ENCODE assay signal across 8 cellular contexts in genomic region chr15:23039151-23039916, GRCh38. TPM values are rescaled to one million over a fixed set of nuclear protein-coding genes. Genes with fewer than 3 reads are reported as not detected.
DNase-seq lines count a peak whose midpoint lies in the region; TF ChIP-seq lines count a peak whose summit lies in the region.

Gene TUBGCP5, minus strand, starts transcription at chr15:23039569. Its CDS starts 26 bp downstream, at chr15:23039543.

- H3K4me3 Mint-ChIP-seq in neural crest cell = peak within 1 kb of the TSS; percentile 96

- H3K27ac ChIP-seq in MM.1S (ENCODE audit: low read length) = peak within 1 kb of the TSS; percentile 55; the same call in 1 of the 2 replicates
- H3K27ac ChIP-seq in stomach = peak within 1 kb of the TSS; percentile 61 to 91 (median 88)

- no peaks in the 10 kb centered on the region for H3K27me3 Mint-ChIP-seq in neural crest cell (ENCODE audit: low read depth)

- peak in 2 of 4 donors; percentile 46 to 78 for TF ChIP-seq POLR2A in stomach (IDR thresholded peaks at IDR 0.05)

- no peak for TF ChIP-seq EP300 in stomach (IDR thresholded peaks at IDR 0.05)

- H3K36me3 ChIP-seq in MM.1S (replicated peaks; ENCODE audit: insufficient read depth, low read length) (no peaks in the 10 kb centered on the region), stomach (peaks cover 0 to 24% (median 20%) of the 10 kb centered on the region in 4 donors)

- H3F3A ChIP-seq in MM.1S (ENCODE audit: insufficient read depth, low read length) = no peaks in the 10 kb centered on the region

- peaks cover 8% of the 10 kb centered on the region for H3K36me3 Mint-ChIP-seq in neural crest cell (ENCODE audit: low read depth)

- no peaks in the 10 kb centered on the region for H3K9me3 Mint-ChIP-seq in neural crest cell

- WGBS in stomach, 5 donors = 0 to 2% (median 1%) methylated on average over 17 to 92 of the region's 92 CpGs

- H2AFZ ChIP-seq in MM.1S (ENCODE audit: low read length) = peak within 1 kb of the TSS; percentile 78

- H3K27me3 ChIP-seq in MM.1S (replicated peaks; ENCODE audit: insufficient read depth, low read length) = no peaks in the 10 kb centered on the region
- H3K27me3 ChIP-seq in stomach = no peaks in the 10 kb centered on the region

- peak within 1 kb of the TSS; percentile 98 for H3K27ac Mint-ChIP-seq in neural crest cell (ENCODE audit: unreplicated experiment)

- no peaks in the 10 kb centered on the region for H4K20me1 ChIP-seq in MM.1S (ENCODE audit: insufficient read depth, low read length)

- intact Hi-C loops in stomach (cut with DNase I; ENCODE audit: low total_unique reads) = no loop called here

- TF ChIP-seq CTCF in MM.1S (IDR thresholded peaks at IDR 0.05; ENCODE audit: low read length) (peak; percentile 35), foreskin fibroblast (IDR thresholded peaks at IDR 0.05; ENCODE audit: low read depth, low read length) (no peak), neural crest cell (conservative IDR thresholded peaks at IDR 0.05) (peak; percentile 53), stomach (IDR thresholded peaks at IDR 0.05) (peak in 5 of 7 experiments; percentile 31 to 51 (median 44))

- H3K4me3 ChIP-seq in MM.1S (ENCODE audit: low read length) = peak within 1 kb of the TSS; percentile 65
- peak within 1 kb of the TSS; percentile 72 to 85 for H3K4me3 ChIP-seq in foreskin fibroblast (ENCODE audit: low read depth in 1 of 2, low read length in 2 of 2)
- H3K4me3 ChIP-seq in stomach = peak within 1 kb of the TSS; percentile 67 to 90 (median 86)

- H3K4me1 ChIP-seq in MM.1S (ENCODE audit: low read length) (peaks cover 3% of the 10 kb centered on the region; the same call in 1 of the 2 replicates), stomach (peaks cover 3 to 26% (median 22%) of the 10 kb centered on the region in 4 donors)

- H3K9me2 ChIP-seq in MM.1S (replicated peaks; ENCODE audit: insufficient read depth, low read length) = no peaks in the 10 kb centered on the region

- peak within 1 kb of the TSS; percentile 63 for H3K9ac ChIP-seq in MM.1S (ENCODE audit: low read length)

- H3K9me3 ChIP-seq in MM.1S (replicated peaks; ENCODE audit: insufficient read depth, low read length) (no peaks in the 10 kb centered on the region), stomach (no peaks in the 10 kb centered on the region)

- peaks cover 8% of the 10 kb centered on the region; the same call in 1 of the 2 replicates for H3K79me2 ChIP-seq in MM.1S (ENCODE audit: low read length)

- H3K4me1 Mint-ChIP-seq in neural crest cell = peaks cover 21% of the 10 kb centered on the region

- H3K4me2 ChIP-seq in MM.1S (ENCODE audit: low read depth, low read length) = peak within 1 kb of the TSS; percentile 75

- DNase-seq in GM03348 (ENCODE audit: low spot score) (peak; percentile 98), HCEC 1CT (peak; percentile 95), MM.1S (peak; percentile 99), SHP77 treated with DMSO at 0.1 percent for 48 hours (lab: John Stamatoyannopoulos, UW) (peak; percentile 78), foreskin fibroblast (peak; percentile 99 to 100), neural crest cell (ENCODE audit: low read depth, low spot score) (peak; percentile 97), stomach (peak; percentile 97)
- DNase-seq in activated effector memory CD4-positive, alpha-beta T cell treated with anti-CD3 and anti-CD28 coated beads, Interleukin-2, amount 50 U/mL, for 16 hours = peak; percentile 98

RNA-seq across cellular contexts. Expression of gene TUBGCP5, which starts in this region (rescaled TPM):
- total RNA-seq in neural crest cell = 23.8 and 28.2 TPM in 2 replicates
- 10 to 100 TPM in 4 of 5 donors, 1 to 10 TPM in 1; 8.8 to 44.2 (median 25.1) TPM for total RNA-seq in stomach
- 1 to 10 TPM; 4.1 to 9.0 (median 5.1) TPM for polyA plus RNA-seq in stomach

Comparison
In these comparisons a context has a peak if more than half of its experiments do, and no peak if none do; other contexts are left out.
1. Peak in every context shown above with its lines: DNase-seq, H3K4me3 ChIP-seq and H3K27ac ChIP-seq.